In genomic region chr7:2821842-2822507, GRCh38 we compare ENCODE assay signal across 8 cellular contexts. TPM values are rescaled to one million over a fixed set of nuclear protein-coding genes. Genes with fewer than 3 reads are reported as not detected.
DNase-seq lines count a peak whose midpoint lies in the region; ATAC-seq and TF ChIP-seq lines count a peak whose summit lies in the region.

No MANE protein-coding gene starts in this region.

- H3K4me3 Mint-ChIP-seq in activated CD4-positive, alpha-beta T cell treated with anti-CD3 and anti-CD28 coated beads, Interleukin-2, amount 10 ng/mL, durations not matched to agents 24 days and 14 days, result no peak overlapping the region
- no peak overlapping the region for H3K4me3 Mint-ChIP-seq in T-helper 2 cell treated with Interferon-gamma antibody and Interleukin-4, amounts not matched to agents 5 μg/mL and 100 μg/mL, for 36 hours

- no peaks in the 10 kb centered on the region for H4K20me1 ChIP-seq in OCI-LY3 (ENCODE audit: insufficient read depth, low read length)

- peak overlapping the region; percentile 56 for H3K27ac ChIP-seq in OCI-LY3 (ENCODE audit: low read length)
- H3K27ac ChIP-seq in esophagus squamous epithelium, result peak overlapping the region in 2 of 4 donors; percentile 51 to 66

- H3K27me3 Mint-ChIP-seq in activated CD4-positive, alpha-beta T cell treated with anti-CD3 and anti-CD28 coated beads, Interleukin-2, amount 10 ng/mL, durations not matched to agents 24 days and 14 days, result no peaks in the 10 kb centered on the region
- no peaks in the 10 kb centered on the region for H3K27me3 Mint-ChIP-seq in T-helper 2 cell treated with Interferon-gamma antibody and Interleukin-4, amounts not matched to agents 5 μg/mL and 100 μg/mL, for 36 hours (ENCODE audit: low read depth)

- no peak overlapping the region for H2AFZ ChIP-seq in OCI-LY3 (ENCODE audit: low read depth, low read length)

- DNase-seq in AG08396 (ENCODE audit: low spot score) (peak; percentile 76), germinal center (ENCODE audit: low spot score) (peak; percentile 78), esophagus squamous epithelium (lab: John Stamatoyannopoulos, UW) (no peak)
- DNase-seq in activated CD4-positive, alpha-beta T cell treated with anti-CD3 and anti-CD28 coated beads, Interleukin-2, amount 10 ng/mL, durations not matched to agents 24 days and 14 days, result no peak
- no peak for DNase-seq in T-helper 2 cell treated with Interferon-gamma antibody and Interleukin-4, amounts not matched to agents 5 μg/mL and 100 μg/mL, for 36 hours (ENCODE audit: low spot score)

- peaks cover 67% of the 10 kb centered on the region for H3K79me2 ChIP-seq in OCI-LY3 (ENCODE audit: low read length)

- TF ChIP-seq CTCF in OCI-LY3 (IDR thresholded peaks at IDR 0.05; ENCODE audit: low read depth, low read length) (no peak), esophagus squamous epithelium (IDR thresholded peaks at IDR 0.05) (no peak)

- ATAC-seq in GM21737 (IDR thresholded peaks at IDR 0.05; ENCODE audit: unreplicated experiment) (peak; percentile 40), HG03521 (IDR thresholded peaks at IDR 0.05; ENCODE audit: unreplicated experiment) (no peak)

- 76 to 81% methylated on average over 9 to 10 of the region's 10 CpGs for WGBS in esophagus squamous epithelium, 2 donors

- no peaks in the 10 kb centered on the region for H3K9me3 Mint-ChIP-seq in activated CD4-positive, alpha-beta T cell treated with anti-CD3 and anti-CD28 coated beads, Interleukin-2, amount 10 ng/mL, durations not matched to agents 24 days and 14 days
- H3K9me3 Mint-ChIP-seq in T-helper 2 cell treated with Interferon-gamma antibody and Interleukin-4, amounts not matched to agents 5 μg/mL and 100 μg/mL, for 36 hours, result no peaks in the 10 kb centered on the region

- TF ChIP-seq POLR2A in esophagus squamous epithelium (IDR thresholded peaks at IDR 0.05), result no peak

- H3K4me1 Mint-ChIP-seq in activated CD4-positive, alpha-beta T cell treated with anti-CD3 and anti-CD28 coated beads, Interleukin-2, amount 10 ng/mL, durations not matched to agents 24 days and 14 days, result peaks cover 40% of the 10 kb centered on the region
- peaks cover 10% of the 10 kb centered on the region for H3K4me1 Mint-ChIP-seq in T-helper 2 cell treated with Interferon-gamma antibody and Interleukin-4, amounts not matched to agents 5 μg/mL and 100 μg/mL, for 36 hours (ENCODE audit: low read depth)

- H3K4me1 ChIP-seq in OCI-LY3 (ENCODE audit: low read length) (peaks cover 60% of the 10 kb centered on the region), esophagus squamous epithelium (peaks cover 15 to 73% (median 28%) of the 10 kb centered on the region in 3 donors)

- peaks cover 3% of the 10 kb centered on the region for H3K36me3 ChIP-seq in OCI-LY3 (replicated peaks; ENCODE audit: low read depth, low read length)
- H3K36me3 ChIP-seq in esophagus squamous epithelium, result no peaks in the 10 kb centered on the region

- peak overlapping the region; percentile 57 for H3K4me3 ChIP-seq in OCI-LY3 (ENCODE audit: low read length)
- H3K4me3 ChIP-seq in esophagus squamous epithelium, result no peak overlapping the region

- no peak overlapping the region for H3K27ac Mint-ChIP-seq in activated CD4-positive, alpha-beta T cell treated with anti-CD3 and anti-CD28 coated beads, Interleukin-2, amount 10 ng/mL, durations not matched to agents 24 days and 14 days
- no peak overlapping the region for H3K27ac Mint-ChIP-seq in T-helper 2 cell treated with Interferon-gamma antibody and Interleukin-4, amounts not matched to agents 5 μg/mL and 100 μg/mL, for 36 hours

- peak overlapping the region; percentile 85 for H3K4me2 ChIP-seq in OCI-LY3 (ENCODE audit: low read length)

- H3K36me3 Mint-ChIP-seq in activated CD4-positive, alpha-beta T cell treated with anti-CD3 and anti-CD28 coated beads, Interleukin-2, amount 10 ng/mL, durations not matched to agents 24 days and 14 days (ENCODE audit: low read depth), result no peaks in the 10 kb centered on the region
- no peaks in the 10 kb centered on the region for H3K36me3 Mint-ChIP-seq in T-helper 2 cell treated with Interferon-gamma antibody and Interleukin-4, amounts not matched to agents 5 μg/mL and 100 μg/mL, for 36 hours (ENCODE audit: low read depth)

- H3K9ac ChIP-seq in OCI-LY3 (ENCODE audit: low read length), result peak overlapping the region; percentile 42

- H3K9me3 ChIP-seq in OCI-LY3 (ENCODE audit: insufficient read depth, low read length) (no peaks in the 10 kb centered on the region), esophagus squamous epithelium (no peaks in the 10 kb centered on the region)

- H3K27me3 ChIP-seq in OCI-LY3 (ENCODE audit: low read depth, low read length) (no peaks in the 10 kb centered on the region), esophagus squamous epithelium (no peaks in the 10 kb centered on the region)

- intact Hi-C loops in esophagus squamous epithelium (cut with DNase I), result no loop called here
- intact Hi-C loops in activated CD4-positive, alpha-beta T cell treated with anti-CD3 and anti-CD28 coated beads, Interleukin-2, amount 10 ng/mL, durations not matched to agents 24 days and 14 days (cut with micrococcal nuclease), result loop anchor here (5.0 kb wide), 1 partner anchor 35 kb away; no protein-coding TSS in a partner anchor

RNA-seq across cellular contexts. Expression of gene GNA12, which starts 22.1 kb away (rescaled TPM):
- 10 to 100 TPM in 1 of 4 donors, 1 to 10 TPM in 3; 6.6 to 11.6 (median 7.6) TPM for total RNA-seq in esophagus squamous epithelium
- 30.6 and 31.0 TPM in 2 replicates for total RNA-seq in activated CD4-positive, alpha-beta T cell treated with anti-CD3 and anti-CD28 coated beads, Interleukin-2, amount 10 ng/mL, durations not matched to agents 24 days and 14 days

Comparison
In these comparisons a context has a peak if more than half of its experiments do, and no peak if none do; other contexts are left out.
1. DNase-seq: peak in AG08396 (single experiment) and germinal center (single experiment); none in esophagus squamous epithelium (single experiment), activated CD4-positive, alpha-beta T cell treated with anti-CD3 and anti-CD28 coated beads, Interleukin-2, amount 10 ng/mL, durations not matched to agents 24 days and 14 days (single experiment) and T-helper 2 cell treated with Interferon-gamma antibody and Interleukin-4, amounts not matched to agents 5 μg/mL and 100 μg/mL, for 36 hours (single experiment).